In the genomic region with DNA sequence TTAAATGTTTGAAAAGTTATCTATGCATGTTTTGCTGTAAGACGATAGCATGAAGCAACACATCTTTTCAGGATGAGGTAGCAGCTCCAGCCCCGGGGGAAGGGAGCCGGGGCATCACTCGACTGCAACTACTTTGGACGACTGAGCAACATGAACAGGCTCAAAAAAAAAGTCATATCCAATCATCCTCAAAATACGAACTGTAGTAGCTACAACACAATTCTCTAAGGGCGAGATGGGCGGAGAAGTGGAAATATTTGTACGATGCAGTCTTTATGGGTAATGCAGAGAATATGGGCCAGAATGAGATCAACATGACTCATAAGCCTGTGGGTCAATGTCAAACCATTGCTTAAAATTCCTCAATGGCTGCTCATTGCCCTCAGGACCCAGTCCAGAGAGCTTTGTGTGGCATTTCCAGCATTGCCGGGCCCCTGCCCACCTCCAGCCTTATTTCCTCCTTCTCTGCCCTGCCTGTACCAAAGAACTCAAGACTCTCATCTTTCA, we compare ENCODE assay signal across 10 cellular contexts. TPM values are rescaled to one million over a fixed set of nuclear protein-coding genes. Genes with fewer than 3 reads are reported as not detected.
A peak's percentile ranks its signal among the peaks of the same experiment; 100 is the strongest.
DNase-seq lines count a peak whose midpoint lies in the region; FAIRE-seq and TF ChIP-seq lines count a peak whose summit lies in the region.
"Had no signal": no experiment of that assay in that cellular context is flagged by ENCODE, and none has a peak within 500 bp of the region (broad histone marks: within the 10 kb centered on the region; RNA-seq: fewer than 3 reads in every experiment).

No MANE protein-coding gene starts in this region.

- no peak overlapping the region for H2BK12ac ChIP-seq in neuronal stem cell (ENCODE audit: low read length)

- peak; percentile 59 for DNase-seq in H54 (ENCODE audit: insufficient read length, low spot score)
- peak; percentile 77 for DNase-seq in SK-MEL-5 (ENCODE audit: low read depth, low spot score)
- DNase-seq in fibroblast of pulmonary artery (ENCODE audit: low read depth), result peak; percentile 94
- peak; percentile 77 for DNase-seq in retinal pigment epithelial cell (ENCODE audit: low read depth)
- no peak for DNase-seq in neuronal stem cell (ENCODE audit: low spot score)
- no peak for DNase-seq in middle frontal gyrus (ENCODE audit: extremely low spot score, low spot score)
- no peak for DNase-seq in hypothalamus (lab: John Stamatoyannopoulos, UW)
- DNase-seq: activated naive CD8-positive, alpha-beta T cell treated with anti-CD3 and anti-CD28 coated beads, Interleukin-2, amount 10 ng/mL, durations not matched to agents 7 days and 5 days; gastrocnemius medialis; NK-92 treated with Interleukin-12 subunit alpha and Interleukin-12 subunit beta, amount 100 ng/mL, for 24 hours had no signal

- peaks cover 0 to 3% (median 0%) of the 10 kb centered on the region in 3 experiments for H3K27me3 ChIP-seq in neuronal stem cell (ENCODE audit: control insufficient read depth in 3 of 3, insufficient read depth in 3 of 3, low read depth in 1 of 3, low read length in 3 of 3)
- H3K27me3 ChIP-seq: gastrocnemius medialis had no signal

- no peak overlapping the region for H3K14ac ChIP-seq in neuronal stem cell (ENCODE audit: low read length)

- in situ Hi-C loops in SK-MEL-5 (cut with HindIII; ENCODE audit: low pct_unique_long_range_greater_than_20kb, low sequenced_read_pairs), result no loop called here

- H3K4ac ChIP-seq in neuronal stem cell (ENCODE audit: low read length), result no peak overlapping the region

- peak; percentile 86 for FAIRE-seq in H54 (lab: Jason Lieb, UNC)

- H4K91ac ChIP-seq in neuronal stem cell (ENCODE audit: low read depth, low read length, poor library complexity), result no peak overlapping the region

- no peak overlapping the region for H3K4me2 ChIP-seq in neuronal stem cell (ENCODE audit: insufficient read depth, low read length, poor library complexity, severe bottlenecking)

- H3K27ac ChIP-seq in neuronal stem cell (replicated peaks; ENCODE audit: low read length), result no peak overlapping the region
- H3K27ac ChIP-seq: gastrocnemius medialis had no signal

- no peak for TF ChIP-seq CTCF in fibroblast of pulmonary artery (IDR thresholded peaks at IDR 0.05; ENCODE audit: low read length, missing control alignments)
- no peak for TF ChIP-seq CTCF in retinal pigment epithelial cell (conservative IDR thresholded peaks at IDR 0.05; ENCODE audit: low read depth, low read length)

- H3K18ac ChIP-seq in neuronal stem cell (ENCODE audit: low read length), result no peak overlapping the region

- TF ChIP-seq POLR2A in H54 (IDR thresholded peaks at IDR 0.05; ENCODE audit: low read depth, low read length), result 0 out of 2 replicates have a peak, but pooled peaks have one; percentile 20

- no peak overlapping the region for H3K23ac ChIP-seq in neuronal stem cell (ENCODE audit: low read depth, low read length, poor library complexity)

- no peak overlapping the region for H2AFZ ChIP-seq in neuronal stem cell (ENCODE audit: low read length)

- H3K9me3 ChIP-seq in neuronal stem cell (replicated peaks in 1 of 2; ENCODE audit: control insufficient read depth in 2 of 2, insufficient read depth in 1 of 2, low read depth in 1 of 2, low read length in 2 of 2), result no peaks in the 10 kb centered on the region
- H3K9me3 ChIP-seq: gastrocnemius medialis had no signal

- H2BK120ac ChIP-seq in neuronal stem cell (ENCODE audit: low read depth, low read length), result no peak overlapping the region

- no peak overlapping the region for H4K8ac ChIP-seq in neuronal stem cell (ENCODE audit: low read depth, low read length)

- H3K79me1 ChIP-seq in neuronal stem cell (ENCODE audit: low read depth, low read length), result no peaks in the 10 kb centered on the region

- H2BK5ac ChIP-seq in neuronal stem cell (ENCODE audit: low read length), result no peak overlapping the region

- H3K4me1 ChIP-seq in neuronal stem cell (ENCODE audit: control insufficient read depth in 2 of 2, insufficient read depth in 1 of 2, low read depth in 1 of 2, low read length in 2 of 2), result no peaks in the 10 kb centered on the region
- H3K4me1 ChIP-seq: gastrocnemius medialis had no signal

- no peak overlapping the region for H2BK15ac ChIP-seq in neuronal stem cell (ENCODE audit: low read length)

- no peak overlapping the region for H3K9ac ChIP-seq in neuronal stem cell (ENCODE audit: low read depth, low read length, poor library complexity)

- no peaks in the 10 kb centered on the region for H3K36me3 ChIP-seq in neuronal stem cell (replicated peaks in 1 of 2; ENCODE audit: control insufficient read depth in 2 of 2, insufficient read depth in 2 of 2, low read length in 2 of 2)
- H3K36me3 ChIP-seq: gastrocnemius medialis had no signal

- no peak overlapping the region for H2AK5ac ChIP-seq in neuronal stem cell (ENCODE audit: low read depth, low read length)

- no CpG with 5 or more reads among the region's 10 CpGs for WGBS in neuronal stem cell (ENCODE audit: extremely low coverage in 2 of 2, insufficient read length in 2 of 2, insufficient replicate concordance in 1 of 2), 2 donors

- H3K4me3 ChIP-seq in fibroblast of pulmonary artery (replicated peaks; ENCODE audit: low read depth, low read length), result no peak overlapping the region
- H3K4me3 ChIP-seq in retinal pigment epithelial cell (ENCODE audit: low read length), result no peak overlapping the region
- H3K4me3 ChIP-seq in neuronal stem cell (ENCODE audit: low read length in 2 of 2), result no peak overlapping the region
- H3K4me3 ChIP-seq: gastrocnemius medialis had no signal

RNA-seq across cellular contexts. Expression of gene SMURF2, which starts 17.7 kb away (rescaled TPM):
- 29.1 and 29.2 TPM in 2 replicates for total RNA-seq in SK-MEL-5 (2014; rRNA removed; shearing (Covaris generic))
- polyA plus RNA-seq in SK-MEL-5 (2015; cell fraction: cytosol; rRNA removed), result 15.9 and 17.7 TPM in 2 replicates
- polyA plus RNA-seq in SK-MEL-5 (2015; cell fraction: nucleus; rRNA removed), result 22.5 and 33.4 TPM in 2 replicates
- 12.0 TPM for polyA plus RNA-seq in neuronal stem cell (2013, experiment 1 of 2)
- polyA plus RNA-seq in neuronal stem cell (2013, experiment 2 of 2), result 12.6 TPM

Comparison
In these comparisons a context has a peak if more than half of its experiments do, and no peak if none do; other contexts are left out.
1. DNase-seq: peak in H54 (single experiment), SK-MEL-5 (single experiment), fibroblast of pulmonary artery (single experiment) and retinal pigment epithelial cell (single experiment); none in neuronal stem cell (single experiment), middle frontal gyrus (single experiment) and hypothalamus (0 of 51).